Comparison of ENCODE assay signal across 8 cellular contexts in the genomic region with DNA sequence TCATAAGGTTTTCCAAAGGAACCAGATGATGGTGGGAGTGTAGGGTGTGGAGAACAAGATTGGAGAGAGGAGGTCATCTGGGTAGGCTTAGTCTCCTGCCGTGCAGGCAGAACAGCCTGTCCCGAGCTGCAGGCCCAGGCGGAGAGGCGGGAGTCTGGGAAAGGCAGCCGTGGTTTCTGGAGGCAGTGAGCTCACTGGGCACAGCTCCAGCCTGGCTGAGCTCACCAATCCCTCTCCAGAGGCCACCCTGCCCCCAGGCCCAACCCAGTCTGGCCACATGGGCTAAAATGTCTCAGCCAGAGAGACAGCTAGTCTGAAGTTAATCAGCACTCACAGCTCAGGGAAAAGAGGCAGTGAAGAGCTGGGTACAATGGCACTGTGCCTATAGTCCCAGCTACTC. TPM values are rescaled to one million over a fixed set of nuclear protein-coding genes. Genes with fewer than 3 reads are reported as not detected.
DNase-seq lines count a peak whose midpoint lies in the region; ATAC-seq, FAIRE-seq and TF ChIP-seq lines count a peak whose summit lies in the region.

No MANE protein-coding gene starts in this region.

- peak in 3 of 4 donors; percentile 29 to 91 (median 80) for TF ChIP-seq EP300 in sigmoid colon (IDR thresholded peaks at IDR 0.05)

- no peaks in the 10 kb centered on the region for H3K27me3 ChIP-seq in sigmoid colon
- H3K27me3 ChIP-seq in trophoblast cell (ENCODE audit: insufficient read depth, low read length), result no peaks in the 10 kb centered on the region

- no peak overlapping the region for H3K9ac ChIP-seq in trophoblast cell (ENCODE audit: low read length)

- intact Hi-C loops in left ventricle myocardium superior (cut with micrococcal nuclease), result no loop called here
- intact Hi-C loops in sigmoid colon (cut with DNase I), result loop anchor here (2.0 kb wide), 1 partner anchor 23 kb away; no protein-coding TSS in a partner anchor

- H2BK5ac ChIP-seq in trophoblast cell (ENCODE audit: low read depth, low read length, poor library complexity), result no peak overlapping the region

- no peaks in the 10 kb centered on the region for H3K79me1 ChIP-seq in trophoblast cell (ENCODE audit: low read length)

- no peak overlapping the region for H4K91ac ChIP-seq in trophoblast cell (ENCODE audit: low read depth, low read length)

- no peak overlapping the region for H3K4me2 ChIP-seq in trophoblast cell (ENCODE audit: low read length)

- H3K4me1 ChIP-seq in sigmoid colon, result peaks cover 0 to 46% (median 37%) of the 10 kb centered on the region in 4 donors
- H3K4me1 ChIP-seq in trophoblast cell (ENCODE audit: control insufficient read depth in 1 of 2, insufficient read depth in 2 of 2, low read length in 2 of 2), result peaks cover 3% of the 10 kb centered on the region in 2 experiments

- H3K14ac ChIP-seq in trophoblast cell (ENCODE audit: low read length), result no peak overlapping the region

- H4K12ac ChIP-seq in trophoblast cell (ENCODE audit: low read depth, low read length), result no peak overlapping the region

- no peak for TF ChIP-seq POLR2A in sigmoid colon (IDR thresholded peaks at IDR 0.05)

- peaks cover 14 to 53% (median 32%) of the 10 kb centered on the region in 4 donors for H3K36me3 ChIP-seq in sigmoid colon
- H3K36me3 ChIP-seq in trophoblast cell (ENCODE audit: control insufficient read depth in 1 of 2, insufficient read depth in 2 of 2, low read length in 2 of 2), result peaks cover 3 to 7% of the 10 kb centered on the region in 2 experiments

- no peak overlapping the region for H4K8ac ChIP-seq in trophoblast cell (ENCODE audit: low read depth, low read length)

- no peaks in the 10 kb centered on the region for H3K9me3 ChIP-seq in sigmoid colon
- H3K9me3 ChIP-seq in trophoblast cell (ENCODE audit: insufficient read depth, low read depth, low read length), result peaks cover 2% of the 10 kb centered on the region

- no peak overlapping the region for H2BK120ac ChIP-seq in trophoblast cell (ENCODE audit: insufficient read depth, low read length, poor library complexity)

- peak; percentile 89 for ATAC-seq in left ventricle myocardium superior
- no peak for ATAC-seq in GM18873 (IDR thresholded peaks at IDR 0.05; ENCODE audit: low FRiP score, unreplicated experiment)

- no peak overlapping the region for H3K23ac ChIP-seq in trophoblast cell (ENCODE audit: low read length)

- WGBS in sigmoid colon, 2 donors, result 46 to 53% methylated on average over 5 of the region's 5 CpGs
- WGBS in trophoblast cell (ENCODE audit: extremely low coverage, insufficient coverage, insufficient read length), result no CpG with 5 or more reads among the region's 5 CpGs

- H3K27ac ChIP-seq in sigmoid colon, result peak overlapping the region; percentile 87 to 94 (median 90)
- no peak overlapping the region for H3K27ac ChIP-seq in trophoblast cell (ENCODE audit: low read depth, low read length)

- H2BK12ac ChIP-seq in trophoblast cell (ENCODE audit: low read length), result no peak overlapping the region

- H3K4me3 ChIP-seq in sigmoid colon, result no peak overlapping the region
- H3K4me3 ChIP-seq in trophoblast cell (ENCODE audit: low read depth, low read length), result no peak overlapping the region

- TF ChIP-seq CTCF in sigmoid colon (IDR thresholded peaks at IDR 0.05), result no peak

- H3K4ac ChIP-seq in trophoblast cell (ENCODE audit: low read depth, low read length), result no peak overlapping the region

- peak; percentile 97 for DNase-seq in GM04504 (ENCODE audit: low read depth)
- DNase-seq in amniotic stem cell (lab: John Stamatoyannopoulos, UW), result peak; percentile 92
- DNase-seq in left ventricle myocardium superior, result peak; percentile 97
- peak; percentile 99 for DNase-seq in sigmoid colon
- no peak for DNase-seq in GM19239 (ENCODE audit: insufficient read length, low spot score)
- DNase-seq in trophoblast cell, result no peak
- no peak for DNase-seq in NCI-H82 treated with DMSO at 0.1 percent for 48 hours (lab: John Stamatoyannopoulos, UW; ENCODE audit: unreplicated experiment)

- no peak overlapping the region for H2AK5ac ChIP-seq in trophoblast cell (ENCODE audit: low read length)

- no peak overlapping the region for H3K18ac ChIP-seq in trophoblast cell (ENCODE audit: low read length)

- no peak for FAIRE-seq in GM19239 (lab: Jason Lieb, UNC)

- H2AFZ ChIP-seq in trophoblast cell (ENCODE audit: insufficient read depth, low read length, poor library complexity), result no peak overlapping the region

- no peaks in the 10 kb centered on the region for H3K79me2 ChIP-seq in trophoblast cell (ENCODE audit: control insufficient read depth, insufficient read depth, low read length, poor library complexity)

RNA-seq across cellular contexts. Expression of a gene that starts 12.3 kb away (rescaled TPM):
- total RNA-seq in left ventricle myocardium superior (78.4 TPM), sigmoid colon (10 to 100 TPM; 23.9 to 35.2 (median 28.9) TPM)
- 10 to 100 TPM in 2 of 3 donors, 1 to 10 TPM in 1; 4.2 to 24.8 (median 12.5) TPM for polyA plus RNA-seq in sigmoid colon
- 31.5 and 32.0 TPM in 2 replicates for polyA plus RNA-seq in trophoblast cell (2013)

RNA-seq across cellular contexts. Expression of a gene that starts 42.2 kb away (rescaled TPM):
- 3.8 TPM for total RNA-seq in left ventricle myocardium superior
- total RNA-seq in sigmoid colon, result 100 to 1,000 TPM in 2 of 4 donors, 10 to 100 TPM in 2; 38.2 to 133 (median 90.1) TPM
- 10 to 100 TPM in 2 of 3 donors, 1 to 10 TPM in 1; 2.1 to 16.5 (median 11.4) TPM for polyA plus RNA-seq in sigmoid colon
- 15.8 and 16.7 TPM in 2 replicates for polyA plus RNA-seq in trophoblast cell (2013)

Comparison
In these comparisons a context has a peak if more than half of its experiments do, and no peak if none do; other contexts are left out.
1. DNase-seq: peak in GM04504 (single experiment), amniotic stem cell (single experiment), left ventricle myocardium superior (single experiment) and sigmoid colon (single experiment); none in GM19239 (single experiment), trophoblast cell (0 of 2) and NCI-H82 treated with DMSO at 0.1 percent for 48 hours (single experiment).